Comparison of ENCODE assay signal across 8 cellular contexts in genomic region chr6:43383021-43383667, GRCh38. TPM values are rescaled to one million over a fixed set of nuclear protein-coding genes. Genes with fewer than 3 reads are reported as not detected.
DNase-seq lines count a peak whose midpoint lies in the region; ATAC-seq and TF ChIP-seq lines count a peak whose summit lies in the region.

No MANE protein-coding gene starts in this region.

- H2AFZ ChIP-seq in mammary epithelial cell (ENCODE audit: low read depth, low read length) = peak overlapping the region; percentile 87

- intact Hi-C loops in mammary epithelial cell (cut with micrococcal nuclease) (no loop called here), spleen (cut with DNase I; ENCODE audit: low total_unique reads) (no loop called here)

- no peak for TF ChIP-seq POLR2A in spleen (IDR thresholded peaks at IDR 0.05)

- H3K4me1 Mint-ChIP-seq in activated CD8-positive, alpha-beta memory T cell treated with anti-CD3 and anti-CD28 coated beads, Interleukin-2, amount 10 ng/mL, durations not matched to agents 7 days and 5 days = peaks cover 40% of the 10 kb centered on the region
- H3K4me1 Mint-ChIP-seq in IgD-negative memory B cell = peaks cover 26 to 38% (median 27%) of the 10 kb centered on the region in 3 donors

- H3K27ac Mint-ChIP-seq in activated CD8-positive, alpha-beta memory T cell treated with anti-CD3 and anti-CD28 coated beads, Interleukin-2, amount 10 ng/mL, durations not matched to agents 7 days and 5 days = peak overlapping the region; percentile 90
- peak overlapping the region; percentile 84 to 97 (median 95) for H3K27ac Mint-ChIP-seq in IgD-negative memory B cell

- H3K36me3 ChIP-seq in mammary epithelial cell (ENCODE audit: insufficient read depth, low read length) (no peaks in the 10 kb centered on the region), spleen (no peaks in the 10 kb centered on the region)

- no peaks in the 10 kb centered on the region for H3K9me3 ChIP-seq in mammary epithelial cell (replicated peaks; ENCODE audit: insufficient read depth, low read length)
- no peaks in the 10 kb centered on the region for H3K9me3 ChIP-seq in spleen

- H3K79me2 ChIP-seq in mammary epithelial cell (ENCODE audit: insufficient read depth, low read length) = no peaks in the 10 kb centered on the region

- peaks cover 2% of the 10 kb centered on the region for H3K9me3 Mint-ChIP-seq in activated CD8-positive, alpha-beta memory T cell treated with anti-CD3 and anti-CD28 coated beads, Interleukin-2, amount 10 ng/mL, durations not matched to agents 7 days and 5 days (ENCODE audit: low read depth)
- H3K9me3 Mint-ChIP-seq in IgD-negative memory B cell = peaks cover 0 to 1% (median 0%) of the 10 kb centered on the region in 3 donors

- H3K4me3 ChIP-seq in mammary epithelial cell (replicated peaks in 1 of 3; ENCODE audit: insufficient read depth in 1 of 3, low read depth in 2 of 3, low read length in 3 of 3) (no peak overlapping the region), spleen (peak overlapping the region in 1 of 8 donors; percentile 30)

- dilution Hi-C loops in mammary epithelial cell (cut with HindIII; ENCODE audit: low sequenced_read_pairs) = loop anchor here (5.0 kb wide), 2 partner anchors 56 to 119 kb away; no protein-coding TSS in a partner anchor

- peak overlapping the region; percentile 43 for H3K9ac ChIP-seq in mammary epithelial cell (ENCODE audit: insufficient read depth, low read length)

- peaks cover 27% of the 10 kb centered on the region for H3K27me3 Mint-ChIP-seq in activated CD8-positive, alpha-beta memory T cell treated with anti-CD3 and anti-CD28 coated beads, Interleukin-2, amount 10 ng/mL, durations not matched to agents 7 days and 5 days
- peaks cover 20% of the 10 kb centered on the region for H3K27me3 Mint-ChIP-seq in IgD-negative memory B cell

- WGBS in mammary epithelial cell (ENCODE audit: low coverage, missing lambda C conversion rate) = 82% methylated on average over 6 of the region's 6 CpGs
- 59 to 65% (median 61%) methylated on average over 6 of the region's 6 CpGs for WGBS in spleen, 5 donors

- H3K27ac ChIP-seq in mammary epithelial cell (ENCODE audit: insufficient read depth, low read depth, low read length) (peak overlapping the region; percentile 86), spleen (peak overlapping the region; percentile 22 to 84 (median 74))

- H3K4me1 ChIP-seq in mammary epithelial cell (ENCODE audit: insufficient read depth, low read length) = peaks cover 12% of the 10 kb centered on the region
- H3K4me1 ChIP-seq in spleen = peaks cover 0 to 80% (median 30%) of the 10 kb centered on the region in 6 donors

- TF ChIP-seq CTCF in mammary epithelial cell (conservative IDR thresholded peaks at IDR 0.05 in 1 of 2, IDR thresholded peaks at IDR 0.05 in 1 of 2; ENCODE audit: extremely low read depth in 1 of 2, insufficient read depth in 1 of 2, low read depth in 1 of 2, low read length in 2 of 2) = no peak
- no peak for TF ChIP-seq CTCF in spleen (IDR thresholded peaks at IDR 0.05 in 8 of 11, conservative IDR thresholded peaks at IDR 0.05 in 3 of 11)

- CTCF ChIA-PET in activated CD8-positive, alpha-beta memory T cell treated with anti-CD3 and anti-CD28 coated beads, Interleukin-2, amount 10 ng/mL, durations not matched to agents 7 days and 5 days (lab: Charles Lee) = interaction anchor here (0.6 to 5.6 kb wide), 8 partner anchors 12 to 154 kb away, joined by 3 to 49 read pairs (median 10); partner anchors contain the start of genes CRIP3, DNPH1 and ZNF318
- CTCF ChIA-PET in mammary epithelial cell (lab: Charles Lee; ENCODE audit: low non-redundant PET) = no interaction called here

- no peak for ATAC-seq in activated CD8-positive, alpha-beta memory T cell treated with anti-CD3 and anti-CD28 coated beads, Interleukin-2, amount 10 ng/mL, durations not matched to agents 7 days and 5 days
- no peak for ATAC-seq in GM21526 (IDR thresholded peaks at IDR 0.05; ENCODE audit: low FRiP score, unreplicated experiment)
- ATAC-seq in HG03342 (IDR thresholded peaks at IDR 0.05; ENCODE audit: unreplicated experiment) = no peak

- DNase-seq in activated CD8-positive, alpha-beta memory T cell treated with anti-CD3 and anti-CD28 coated beads, Interleukin-2, amount 10 ng/mL, durations not matched to agents 7 days and 5 days = no peak
- DNase-seq in activated CD8-positive, alpha-beta memory T cell treated with anti-CD3 and anti-CD28 coated beads for 24 hours = no peak
- peak; percentile 62 for DNase-seq in mammary epithelial cell
- no peak for DNase-seq in spleen
- no peak for DNase-seq in DMS153 (lab: John Stamatoyannopoulos, UW)

- peaks cover 13% of the 10 kb centered on the region for H3K36me3 Mint-ChIP-seq in activated CD8-positive, alpha-beta memory T cell treated with anti-CD3 and anti-CD28 coated beads, Interleukin-2, amount 10 ng/mL, durations not matched to agents 7 days and 5 days
- no peaks in the 10 kb centered on the region for H3K36me3 Mint-ChIP-seq in IgD-negative memory B cell

- H3K4me3 Mint-ChIP-seq in activated CD8-positive, alpha-beta memory T cell treated with anti-CD3 and anti-CD28 coated beads, Interleukin-2, amount 10 ng/mL, durations not matched to agents 7 days and 5 days = peak overlapping the region; percentile 40
- H3K4me3 Mint-ChIP-seq in IgD-negative memory B cell = peak overlapping the region in 3 of 4 donors; percentile 15 to 79 (median 42)

- in situ Hi-C loops in mammary epithelial cell (cut with MboI; ENCODE audit: low sequenced_read_pairs in 2 of 2) = no loop called here

- no peaks in the 10 kb centered on the region for H4K20me1 ChIP-seq in mammary epithelial cell (ENCODE audit: insufficient read depth, low read length)

- no peaks in the 10 kb centered on the region for H3K27me3 ChIP-seq in mammary epithelial cell (ENCODE audit: insufficient read depth, low read length)
- H3K27me3 ChIP-seq in spleen (replicated peaks in 1 of 7) = peaks cover 0 to 13% (median 0%) of the 10 kb centered on the region in 7 donors

- BruUV-seq in mammary epithelial cell (replicated peaks; lab: Mats Ljungman, UMichigan) = TSS peak; percentile 78

- H3K4me2 ChIP-seq in mammary epithelial cell (ENCODE audit: insufficient read depth, low read depth, low read length) = peak overlapping the region; percentile 6

RNA-seq across cellular contexts. Expression of gene ZNF318, which starts 13.7 kb away (rescaled TPM):
- 10 to 100 TPM in 1 of 2 experiments, 1 to 10 TPM in 1; 9.7 to 12.8 TPM for total RNA-seq in activated CD8-positive, alpha-beta memory T cell treated with anti-CD3 and anti-CD28 coated beads, Interleukin-2, amount 10 ng/mL, durations not matched to agents 7 days and 5 days
- polyA plus RNA-seq in IgD-negative memory B cell = 10.7 TPM
- 10 to 100 TPM; 14.8 to 15.9 TPM for total RNA-seq in mammary epithelial cell
- 17.4 TPM for polyA plus RNA-seq in mammary epithelial cell
- polyA minus RNA-seq in mammary epithelial cell = 49.8 TPM
- total RNA-seq in spleen = 10 to 100 TPM; 28.9 to 56.9 (median 39.5) TPM
- 10 to 100 TPM in 2 of 3 donors, 1 to 10 TPM in 1; 8.6 to 15.6 (median 10.8) TPM for polyA plus RNA-seq in spleen

RNA-seq across cellular contexts. Expression of gene ABCC10, which starts 44.2 kb away (rescaled TPM):
- 10 to 100 TPM; 52.0 to 59.6 TPM for total RNA-seq in activated CD8-positive, alpha-beta memory T cell treated with anti-CD3 and anti-CD28 coated beads, Interleukin-2, amount 10 ng/mL, durations not matched to agents 7 days and 5 days
- 13.4 TPM for polyA plus RNA-seq in IgD-negative memory B cell
- total RNA-seq in mammary epithelial cell = 10 to 100 TPM; 32.0 to 39.9 TPM
- 17.4 TPM for polyA plus RNA-seq in mammary epithelial cell
- polyA minus RNA-seq in mammary epithelial cell = 20.9 TPM
- total RNA-seq in spleen = 10 to 100 TPM; 19.4 to 52.6 (median 35.0) TPM
- 10 to 100 TPM; 13.1 to 28.6 (median 28.5) TPM for polyA plus RNA-seq in spleen
